ENCODE assay signal across 8 cellular contexts in the genomic region with DNA sequence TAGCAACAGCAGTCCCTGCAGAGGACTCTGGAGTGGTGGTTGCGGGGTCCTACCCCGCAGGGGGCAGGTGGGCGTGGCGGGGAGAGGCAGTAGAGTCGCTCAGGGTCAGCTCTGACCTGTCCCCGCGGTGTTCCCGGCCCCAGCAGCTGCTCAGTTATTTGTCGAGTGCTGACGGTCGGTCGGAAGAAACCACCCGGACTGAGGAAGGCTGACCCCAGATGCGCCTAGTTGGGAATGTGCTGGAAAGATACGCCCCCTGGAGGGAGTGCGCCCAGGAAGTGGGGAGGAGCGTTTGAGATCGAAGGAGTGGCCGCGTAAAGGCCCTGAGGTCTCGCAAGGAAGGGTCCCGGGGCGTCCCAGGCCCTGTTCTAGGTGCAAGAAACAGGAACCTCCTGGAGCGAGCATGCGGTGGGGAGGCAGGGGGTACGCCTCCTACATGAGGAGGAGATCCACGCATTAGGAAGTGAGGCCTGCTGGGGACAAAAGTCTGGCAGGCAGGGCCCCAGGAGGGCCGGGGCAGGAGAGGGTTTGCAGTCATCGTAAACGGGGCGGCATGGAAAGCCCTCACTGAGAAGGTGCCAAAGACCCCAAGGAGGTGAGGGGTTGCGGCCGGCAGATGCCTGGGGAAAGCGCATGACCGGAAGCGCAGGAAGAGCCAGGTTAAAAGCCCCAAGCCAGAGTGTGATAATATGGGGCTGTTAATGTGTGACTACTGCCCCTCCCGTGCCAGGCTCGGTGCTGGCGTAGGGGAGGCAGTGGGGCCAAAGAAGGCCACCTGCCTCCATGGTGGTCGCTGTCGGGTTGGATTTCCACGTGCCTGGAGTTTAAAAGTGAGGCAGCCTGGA. TPM values are rescaled to one million over a fixed set of nuclear protein-coding genes. Genes with fewer than 3 reads are reported as not detected.
DNase-seq lines count a peak whose midpoint lies in the region; ATAC-seq and TF ChIP-seq lines count a peak whose summit lies in the region.

No MANE protein-coding gene starts in this region.

- H3K4me2 ChIP-seq in MM.1S (ENCODE audit: low read depth, low read length): peak overlapping the region; percentile 32; the same call in 1 of the 2 replicates

- no peaks in the 10 kb centered on the region for H3K36me3 ChIP-seq in BJ (ENCODE audit: control insufficient read depth, insufficient read depth, low read length)
- no peaks in the 10 kb centered on the region for H3K36me3 ChIP-seq in MM.1S (replicated peaks; ENCODE audit: insufficient read depth, low read length)
- no peaks in the 10 kb centered on the region for H3K36me3 ChIP-seq in endodermal cell (ENCODE audit: control insufficient read depth, insufficient read depth, low read length)
- no peaks in the 10 kb centered on the region for H3K36me3 ChIP-seq in mucosa of descending colon (ENCODE audit: low read depth)
- no peaks in the 10 kb centered on the region for H3K36me3 ChIP-seq in aorta (ENCODE audit: control insufficient read depth in 1 of 2, insufficient read depth in 2 of 2, low read length in 1 of 2)

- peaks cover 24% of the 10 kb centered on the region for H3K27me3 Mint-ChIP-seq in endodermal cell (ENCODE audit: insufficient read depth)

- H3K9ac ChIP-seq in MM.1S (ENCODE audit: low read length): no peak overlapping the region
- no peak overlapping the region for H3K9ac ChIP-seq in endodermal cell (ENCODE audit: extremely low read depth, low read length, poor library complexity, severe bottlenecking)

- H3K9me3 ChIP-seq in MM.1S (replicated peaks; ENCODE audit: insufficient read depth, low read length) (no peaks in the 10 kb centered on the region), endodermal cell (ENCODE audit: control insufficient read depth, low read length) (no peaks in the 10 kb centered on the region), mucosa of descending colon (no peaks in the 10 kb centered on the region), aorta (ENCODE audit: control insufficient read depth, low read length) (no peaks in the 10 kb centered on the region)

- H3K4me3 Mint-ChIP-seq in endodermal cell: peak overlapping the region; percentile 71

- no peaks in the 10 kb centered on the region for H3K9me3 Mint-ChIP-seq in endodermal cell

- no peaks in the 10 kb centered on the region for H3K4me1 ChIP-seq in MM.1S (ENCODE audit: low read length)
- peaks cover 6% of the 10 kb centered on the region for H3K4me1 ChIP-seq in endodermal cell (ENCODE audit: control insufficient read depth, insufficient read depth, low read length)
- H3K4me1 ChIP-seq in mucosa of descending colon (ENCODE audit: low read depth): no peaks in the 10 kb centered on the region
- no peaks in the 10 kb centered on the region for H3K4me1 ChIP-seq in aorta (ENCODE audit: control insufficient read depth in 1 of 2, insufficient read depth in 2 of 2, low read length in 2 of 2)

- H3K9me2 ChIP-seq in MM.1S (replicated peaks; ENCODE audit: insufficient read depth, low read length): no peaks in the 10 kb centered on the region

- H4K20me1 ChIP-seq in MM.1S (ENCODE audit: insufficient read depth, low read length): no peaks in the 10 kb centered on the region

- ATAC-seq in mucosa of descending colon (peak; percentile 87), aorta (ENCODE audit: low FRiP score) (peak; percentile 72), GM21515 (IDR thresholded peaks at IDR 0.05; ENCODE audit: unreplicated experiment) (no peak)

- H3F3A ChIP-seq in MM.1S (ENCODE audit: insufficient read depth, low read length): no peaks in the 10 kb centered on the region

- no peak overlapping the region for H2AFZ ChIP-seq in MM.1S (ENCODE audit: low read length)

- WGBS in endodermal cell (ENCODE audit: insufficient coverage in 1 of 2, insufficient read length in 1 of 2), 2 experiments: 26 to 27% methylated on average over 32 to 42 of the region's 42 CpGs
- 1% methylated on average over 42 of the region's 42 CpGs for WGBS in aorta, 2 donors

- intact Hi-C loops in mucosa of descending colon (cut with DNase I, micrococcal nuclease) (loop anchor here (5.0 kb wide), 1 partner anchor 83 kb away; no protein-coding TSS in a partner anchor), aorta (cut with DNase I) (no loop called here)

- peak overlapping the region; percentile 28 for H3K4me3 ChIP-seq in BJ (ENCODE audit: low read depth, low read length)
- H3K4me3 ChIP-seq in MM.1S (ENCODE audit: low read length): no peak overlapping the region
- H3K4me3 ChIP-seq in endodermal cell (ENCODE audit: low read length): peak overlapping the region; percentile 61
- peak overlapping the region; percentile 14 for H3K4me3 ChIP-seq in mucosa of descending colon
- peak overlapping the region; percentile 21 to 39 for H3K4me3 ChIP-seq in aorta (ENCODE audit: low read length in 2 of 2)

- H3K79me2 ChIP-seq in MM.1S (ENCODE audit: low read length): no peaks in the 10 kb centered on the region

- peak; percentile 51; the same call in 1 of the 2 replicates for TF ChIP-seq CTCF in BJ (IDR thresholded peaks at IDR 0.05; ENCODE audit: insufficient read depth, low read depth, low read length)
- TF ChIP-seq CTCF in MM.1S (IDR thresholded peaks at IDR 0.05; ENCODE audit: low read length): no peak
- TF ChIP-seq CTCF in endodermal cell (conservative IDR thresholded peaks at IDR 0.05): peak; percentile 52
- TF ChIP-seq CTCF in mucosa of descending colon (IDR thresholded peaks at IDR 0.05): no peak

- peak overlapping the region; percentile 95 for H3K27ac Mint-ChIP-seq in endodermal cell

- peaks cover 28% of the 10 kb centered on the region for H3K4me1 Mint-ChIP-seq in endodermal cell

- DNase-seq in BJ (ENCODE audit: low read depth) (no peak), MM.1S (no peak), endodermal cell (peak; percentile 90), mucosa of descending colon (peak; percentile 68 to 78 (median 76)), aorta (peak; percentile 83 to 85), superior temporal gyrus (ENCODE audit: extremely low spot score) (no peak)
- no peak for DNase-seq in activated CD4-positive, CD25-positive, alpha-beta regulatory T cell treated with anti-CD3 and anti-CD28 coated beads, Interleukin-2, amount 50 U/mL, for 72 hours

- POLR2A ChIA-PET in BJ (lab: Charles Lee): no interaction called here

- CTCF ChIA-PET in BJ (lab: Yijun Ruan, JAX): interaction anchor here (0.7 to 8.7 kb wide), 12 partner anchors 9 to 139 kb away, joined by 3 to 86 read pairs (median 16); partner anchors contain the start of gene CCDC8

- H3K36me3 Mint-ChIP-seq in endodermal cell (ENCODE audit: low read depth): no peaks in the 10 kb centered on the region

- H3K27ac ChIP-seq in MM.1S (ENCODE audit: low read length): no peak overlapping the region
- H3K27ac ChIP-seq in endodermal cell (ENCODE audit: low read depth, low read length): peak overlapping the region; percentile 16
- peak overlapping the region; percentile 7 to 86 for H3K27ac ChIP-seq in aorta (ENCODE audit: low read depth in 1 of 2, low read length in 2 of 2)

- H3K27me3 ChIP-seq in BJ (ENCODE audit: control insufficient read depth, insufficient read depth, low read length) (no peaks in the 10 kb centered on the region; the same call in 1 of the 2 replicates), MM.1S (replicated peaks; ENCODE audit: insufficient read depth, low read length) (peaks cover 85% of the 10 kb centered on the region), endodermal cell (ENCODE audit: control insufficient read depth, insufficient read depth, low read length, poor library complexity, severe bottlenecking) (no peaks in the 10 kb centered on the region), aorta (ENCODE audit: control insufficient read depth in 1 of 2, insufficient read depth in 2 of 2, low read length in 1 of 2) (no peaks in the 10 kb centered on the region)

RNA-seq across cellular contexts. Expression of gene CCDC8, which starts 9.1 kb away (rescaled TPM):
- 6.9 and 7.7 TPM in 2 replicates for polyA plus RNA-seq in BJ (2011; rRNA removed)
- polyA minus RNA-seq in BJ (2011; rRNA and poly(A)+ RNA removed): 3.9 and 5.7 TPM in 2 replicates
- 10 to 100 TPM; 27.5 to 30.5 TPM for total RNA-seq in endodermal cell
- 22.6 TPM for polyA plus RNA-seq in endodermal cell (2013, experiment 1 of 2)
- polyA plus RNA-seq in endodermal cell (2013, experiment 2 of 2): 19.1 TPM
- total RNA-seq in mucosa of descending colon: 1 to 10 TPM in 2 of 3 donors, under 1 TPM in 1; 0.75 to 3.4 (median 1.7) TPM
- 10 to 100 TPM; 18.8 to 25.7 TPM for total RNA-seq in aorta
- 10 to 100 TPM in 1 of 2 donors, 1 to 10 TPM in 1; 9.6 to 11.0 TPM for polyA plus RNA-seq in aorta

RNA-seq across cellular contexts. Expression of gene PNMA8C, which starts 24.5 kb away (rescaled TPM):
- polyA plus RNA-seq in BJ (2011; rRNA removed): 0.02 TPM in 1 of 2 replicates, not detected in the other
- polyA minus RNA-seq in BJ (2011; rRNA and poly(A)+ RNA removed): 0.09 and 0.15 TPM in 2 replicates
- under 1 TPM; 0.20 to 0.33 TPM for total RNA-seq in endodermal cell
- polyA plus RNA-seq in endodermal cell (2013, experiment 1 of 2): 3.0 TPM
- polyA plus RNA-seq in endodermal cell (2013, experiment 2 of 2): 3.1 TPM
- under 1 TPM in 1 of 3 donors, not detected in 2; 0.57 TPM for total RNA-seq in mucosa of descending colon
- total RNA-seq in aorta: 1 to 10 TPM; 3.1 to 4.3 TPM
- polyA plus RNA-seq in aorta: 1 to 10 TPM; 1.2 to 1.6 TPM

RNA-seq across cellular contexts. Expression of gene PPP5C, which starts 57.4 kb away (rescaled TPM):
- 89.7 and 123 TPM in 2 replicates for polyA plus RNA-seq in BJ (2011; rRNA removed)
- 63.8 and 87.0 TPM in 2 replicates for polyA minus RNA-seq in BJ (2011; rRNA and poly(A)+ RNA removed)
- 100 to 1,000 TPM; 101 to 112 TPM for total RNA-seq in endodermal cell
- polyA plus RNA-seq in endodermal cell (2013, experiment 1 of 2): 81.4 TPM
- 84.3 TPM for polyA plus RNA-seq in endodermal cell (2013, experiment 2 of 2)
- total RNA-seq in mucosa of descending colon: 10 to 100 TPM; 55.3 to 71.6 (median 59.4) TPM
- total RNA-seq in aorta: 10 to 100 TPM; 62.7 to 63.7 TPM
- polyA plus RNA-seq in aorta: 10 to 100 TPM; 23.0 to 54.3 TPM

Comparison
In these comparisons a context has a peak if more than half of its experiments do, and no peak if none do; other contexts are left out.
1. DNase-seq: peak in endodermal cell (single experiment), mucosa of descending colon (3 of 3) and aorta (2 of 2); none in BJ (single experiment), MM.1S (single experiment), superior temporal gyrus (single experiment) and activated CD4-positive, CD25-positive, alpha-beta regulatory T cell treated with anti-CD3 and anti-CD28 coated beads, Interleukin-2, amount 50 U/mL, for 72 hours (single experiment).
2. CTCF ChIP-seq: peak in BJ (single experiment) and endodermal cell (single experiment); none in MM.1S (single experiment) and mucosa of descending colon (single experiment).
3. RNA of gene CCDC8, which starts 9.1 kb away (total RNA-seq): 27.5 to 30.5 TPM in endodermal cell and 18.8 to 25.7 TPM in aorta; 0.75 to 3.4 TPM in mucosa of descending colon; every median in the first group is over 4 times any median in the second.
4. intact Hi-C loops: an anchor here in mucosa of descending colon (5.0 kb wide); none called in aorta.